ENCODE assay signal across 8 cellular contexts in the genomic region with DNA sequence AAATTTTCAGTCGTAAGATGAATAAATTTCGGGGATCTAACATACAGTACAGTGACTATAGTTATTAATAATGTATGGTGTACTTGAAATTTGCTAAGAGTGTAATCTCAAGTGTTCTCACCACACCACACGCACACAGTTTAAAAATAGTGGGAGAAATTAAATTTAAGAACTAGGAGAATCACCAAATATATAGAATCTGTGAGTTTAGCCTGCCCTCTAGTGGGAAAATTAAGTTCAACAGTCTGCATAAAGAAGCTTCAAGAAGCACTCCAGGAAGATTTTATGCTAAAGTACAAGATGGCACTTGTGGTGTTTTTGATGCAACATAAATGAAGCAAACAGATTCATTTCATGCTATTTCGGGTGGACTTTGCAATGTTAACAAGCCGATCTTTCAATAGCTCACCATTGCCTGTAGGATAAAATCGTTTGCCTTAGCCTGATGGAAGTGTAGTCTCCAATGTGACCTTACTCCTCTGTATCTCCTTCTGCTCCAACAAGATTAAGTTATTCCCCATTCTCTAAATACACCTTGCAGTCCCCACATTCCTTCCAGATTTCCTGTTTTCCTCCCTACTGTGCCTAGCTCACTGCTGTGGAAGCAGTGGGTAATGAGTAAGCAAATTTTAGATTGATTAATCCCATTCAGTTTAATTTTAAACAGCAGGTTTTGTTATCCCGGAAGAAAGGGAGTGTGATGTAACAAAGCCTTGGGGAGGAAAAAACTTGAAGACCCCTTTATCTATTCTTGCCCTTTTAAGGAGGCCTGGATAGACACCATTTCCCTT. TPM values are rescaled to one million over a fixed set of nuclear protein-coding genes. Genes with fewer than 3 reads are reported as not detected.
A peak's percentile ranks its signal among the peaks of the same experiment; 100 is the strongest.
DNase-seq lines count a peak whose midpoint lies in the region; ATAC-seq, FAIRE-seq and TF ChIP-seq lines count a peak whose summit lies in the region.

No MANE protein-coding gene starts in this region.

- H3K4me3 Mint-ChIP-seq in activated CD8-positive, alpha-beta memory T cell treated with anti-CD3 and anti-CD28 coated beads, Interleukin-2, amount 10 ng/mL, durations not matched to agents 7 days and 5 days = no peak overlapping the region
- no peak overlapping the region for H3K4me3 Mint-ChIP-seq in neural progenitor cell

- peak overlapping the region; percentile 8 for H3K4me2 ChIP-seq in neural progenitor cell

- no peaks in the 10 kb centered on the region for H3K9me3 ChIP-seq in neural progenitor cell (ENCODE audit: low read depth)

- no peak overlapping the region for H3K27ac ChIP-seq in neural progenitor cell

- H3K9me3 Mint-ChIP-seq in activated CD8-positive, alpha-beta memory T cell treated with anti-CD3 and anti-CD28 coated beads, Interleukin-2, amount 10 ng/mL, durations not matched to agents 7 days and 5 days (ENCODE audit: low read depth) = no peaks in the 10 kb centered on the region
- peaks cover 12% of the 10 kb centered on the region for H3K9me3 Mint-ChIP-seq in neural progenitor cell

- H4K20me1 ChIP-seq in neural progenitor cell (ENCODE audit: low read depth) = no peaks in the 10 kb centered on the region

- peak; percentile 64 for FAIRE-seq in endometrium (lab: Jason Lieb, UNC)

- no peak for ATAC-seq in activated CD8-positive, alpha-beta memory T cell treated with anti-CD3 and anti-CD28 coated beads, Interleukin-2, amount 10 ng/mL, durations not matched to agents 7 days and 5 days
- no peak for ATAC-seq in esophagus mucosa
- ATAC-seq in activated CD4-positive, CD25-positive, alpha-beta regulatory T cell treated with anti-CD3 and anti-CD28 coated beads, Interleukin-2, amount 50 U/mL, for 24 hours = no peak

- DNase-seq in activated CD8-positive, alpha-beta memory T cell treated with anti-CD3 and anti-CD28 coated beads, Interleukin-2, amount 10 ng/mL, durations not matched to agents 7 days and 5 days = no peak
- DNase-seq in activated CD8-positive, alpha-beta memory T cell treated with anti-CD3 and anti-CD28 coated beads, Interleukin-2, amount 50 U/mL, for 48 hours = no peak
- DNase-seq in MV-4-11 (lab: John Stamatoyannopoulos, UW) = peak; percentile 73
- peak; percentile 83 for DNase-seq in RKO (ENCODE audit: low spot score)
- DNase-seq in neural progenitor cell (ENCODE audit: low spot score) = peak; percentile 69

- no peak overlapping the region for H3K9ac ChIP-seq in neural progenitor cell

- CTCF ChIA-PET in activated CD8-positive, alpha-beta memory T cell treated with anti-CD3 and anti-CD28 coated beads, Interleukin-2, amount 10 ng/mL, durations not matched to agents 7 days and 5 days (lab: Charles Lee) = interaction anchor here (0.5 to 18.4 kb wide), 27 partner anchors 9 to 341 kb away, joined by 3 to 918 read pairs (median 5); partner anchors contain the start of genes MDM4 and PIK3C2B

- H3K4me1 Mint-ChIP-seq in activated CD8-positive, alpha-beta memory T cell treated with anti-CD3 and anti-CD28 coated beads, Interleukin-2, amount 10 ng/mL, durations not matched to agents 7 days and 5 days = peaks cover 32% of the 10 kb centered on the region
- peaks cover 25% of the 10 kb centered on the region for H3K4me1 Mint-ChIP-seq in neural progenitor cell

- H3K36me3 ChIP-seq in neural progenitor cell = no peaks in the 10 kb centered on the region

- no peaks in the 10 kb centered on the region for H3K27me3 Mint-ChIP-seq in activated CD8-positive, alpha-beta memory T cell treated with anti-CD3 and anti-CD28 coated beads, Interleukin-2, amount 10 ng/mL, durations not matched to agents 7 days and 5 days
- peaks cover 33% of the 10 kb centered on the region for H3K27me3 Mint-ChIP-seq in neural progenitor cell (ENCODE audit: insufficient read depth, low read depth)

- H3K79me2 ChIP-seq in neural progenitor cell (ENCODE audit: low read depth) = no peaks in the 10 kb centered on the region

- H3K27ac Mint-ChIP-seq in activated CD8-positive, alpha-beta memory T cell treated with anti-CD3 and anti-CD28 coated beads, Interleukin-2, amount 10 ng/mL, durations not matched to agents 7 days and 5 days = peak overlapping the region; percentile 60
- H3K27ac Mint-ChIP-seq in neural progenitor cell = no peak overlapping the region

- no peaks in the 10 kb centered on the region for H3K36me3 Mint-ChIP-seq in activated CD8-positive, alpha-beta memory T cell treated with anti-CD3 and anti-CD28 coated beads, Interleukin-2, amount 10 ng/mL, durations not matched to agents 7 days and 5 days
- peaks cover 7% of the 10 kb centered on the region for H3K36me3 Mint-ChIP-seq in neural progenitor cell

- peak; percentile 95 for TF ChIP-seq CTCF in neural progenitor cell (IDR thresholded peaks at IDR 0.05)

- no peak overlapping the region for H3K4me3 ChIP-seq in neural progenitor cell

- peaks cover 2% of the 10 kb centered on the region for H3K27me3 ChIP-seq in neural progenitor cell

- H2AFZ ChIP-seq in neural progenitor cell (replicated peaks) = peak overlapping the region; percentile 45

- H3F3A ChIP-seq in neural progenitor cell (ENCODE audit: low read depth) = peaks cover 26% of the 10 kb centered on the region

- no peaks in the 10 kb centered on the region for H3K4me1 ChIP-seq in neural progenitor cell

RNA-seq across cellular contexts. Expression of gene PIK3C2B, which starts 8.7 kb away (rescaled TPM):
- 10 to 100 TPM; 21.6 to 26.0 TPM for total RNA-seq in activated CD8-positive, alpha-beta memory T cell treated with anti-CD3 and anti-CD28 coated beads, Interleukin-2, amount 10 ng/mL, durations not matched to agents 7 days and 5 days
- 20.7 and 27.4 TPM in 2 replicates for total RNA-seq in neural progenitor cell (ENCODE audit: low replicate concordance)
- total RNA-seq in esophagus mucosa = 23.7 TPM

RNA-seq across cellular contexts. Expression of gene MDM4, which starts 12.9 kb away (rescaled TPM):
- 10 to 100 TPM; 74.7 to 100.0 TPM for total RNA-seq in activated CD8-positive, alpha-beta memory T cell treated with anti-CD3 and anti-CD28 coated beads, Interleukin-2, amount 10 ng/mL, durations not matched to agents 7 days and 5 days
- 52.0 and 72.9 TPM in 2 replicates for total RNA-seq in neural progenitor cell (ENCODE audit: low replicate concordance)
- 33.0 TPM for total RNA-seq in esophagus mucosa

Comparison
In these comparisons a context has a peak if more than half of its experiments do, and no peak if none do; other contexts are left out.
1. DNase-seq: peak in MV-4-11 (single experiment), RKO (single experiment) and neural progenitor cell (single experiment); none in activated CD8-positive, alpha-beta memory T cell treated with anti-CD3 and anti-CD28 coated beads, Interleukin-2, amount 10 ng/mL, durations not matched to agents 7 days and 5 days (single experiment) and activated CD8-positive, alpha-beta memory T cell treated with anti-CD3 and anti-CD28 coated beads, Interleukin-2, amount 50 U/mL, for 48 hours (single experiment).